Comparison of ENCODE assay signal across 9 cellular contexts in genomic region chrX:63128509-63128908, GRCh38.
DNase-seq lines count a peak whose midpoint lies in the region; ATAC-seq, FAIRE-seq and TF ChIP-seq lines count a peak whose summit lies in the region.
"Had no signal": no experiment of that assay in that cellular context is flagged by ENCODE, and none has a peak within 500 bp of the region (broad histone marks: within the 10 kb centered on the region; RNA-seq: fewer than 3 reads in every experiment).

No MANE protein-coding gene starts in this region.

- H3K9me3 ChIP-seq in GM12878 (replicated peaks; ENCODE audit: control insufficient read depth, insufficient read depth, low read length) (no peaks in the 10 kb centered on the region), pancreas (no peaks in the 10 kb centered on the region)

- CTCF ChIA-PET in GM12878 (lab: Yijun Ruan, JAX), result interaction anchor here (1.1 to 2.2 kb wide), 6 partner anchors 9 to 116 kb away, joined by 3 to 19 read pairs (median 6); no protein-coding TSS in a partner anchor

- no peak overlapping the region for H3K4me2 ChIP-seq in GM12878 (ENCODE audit: control insufficient read depth, insufficient read depth)

- in situ Hi-C loops in GM12878 (cut with MboI), result no loop called here

- H2AFZ ChIP-seq in GM12878 (ENCODE audit: control insufficient read depth, low read depth, low read length), result no peak overlapping the region
- H2AFZ ChIP-seq: parathyroid adenoma had no signal

- TF ChIP-seq RAD21 in GM12878 (IDR thresholded peaks at IDR 0.05; ENCODE audit: insufficient read depth, low read depth, low read length), result peak; percentile 43; the same call in 1 of the 2 replicates

- FAIRE-seq in GM12878 (lab: Jason Lieb, UNC), result peak; percentile 31
- no peak for FAIRE-seq in pancreas (lab: Jason Lieb, UNC)

- 0% methylated on average over 2 of the region's 2 CpGs for WGBS in GM12878 (ENCODE audit: insufficient coverage, insufficient replicate concordance, low lambda C conversion rate, missing lambda C conversion rate)
- 1% methylated on average over 2 of the region's 2 CpGs for WGBS in pancreas, 2 donors

- H3K4me3 ChIP-seq in GM12878 (no peak overlapping the region), pancreas (no peak overlapping the region)

- no TSS peak for BruUV-seq in GM12878 (replicated peaks; lab: Mats Ljungman, UMichigan)

- H3K36me3 ChIP-seq in GM12878 (ENCODE audit: control insufficient read depth in 2 of 2, insufficient read depth in 2 of 2, low read length in 1 of 2) (no peaks in the 10 kb centered on the region), pancreas (no peaks in the 10 kb centered on the region)

- no peaks in the 10 kb centered on the region for H4K20me1 ChIP-seq in GM12878 (ENCODE audit: control insufficient read depth, insufficient read depth)

- intact Hi-C loops in GM12878 (cut with micrococcal nuclease; ENCODE audit: unreplicated experiment) (no loop called here), pancreas (cut with DNase I) (no loop called here)

- TF ChIP-seq POLR2A in GM12878 (IDR thresholded peaks at IDR 0.05; ENCODE audit: low read depth, low read length), result no peak

- DNase-seq in NOMO-1 (lab: John Stamatoyannopoulos, UW; ENCODE audit: unreplicated experiment in 2 of 2) (peak; percentile 1 to 16), NOMO-1 treated with dmso at 0.1 percent for 144 hours (lab: John Stamatoyannopoulos, UW; ENCODE audit: unreplicated experiment) (no peak), GM12878 (ENCODE audit: low read depth, low spot score) (peak; percentile 53), pancreas (peak in 2 of 6 donors; percentile 15 to 22), NCI-H2081 treated with DMSO at 0.1 percent for 48 hours (lab: John Stamatoyannopoulos, UW) (no peak), NCI-H1436 treated with DMSO at 0.1 percent for 48 hours (lab: John Stamatoyannopoulos, UW) (no peak)

- SMC1A ChIA-PET in GM12878 (lab: Charles Lee; ENCODE audit: uncharacterized antibody, unreplicated experiment), result interaction anchor here (0.8 to 2.3 kb wide), 6 partner anchors 10 to 79 kb away, joined by 3 to 15 read pairs (median 3); no protein-coding TSS in a partner anchor

- TF ChIP-seq CTCF in LNCAP (IDR thresholded peaks at IDR 0.05) (peak; percentile 42), GM12878 (IDR thresholded peaks at IDR 0.05 in 2 of 3, conservative IDR thresholded peaks at IDR 0.05 in 1 of 3; ENCODE audit: control insufficient read depth in 2 of 3, extremely low read depth in 1 of 3, insufficient read depth in 1 of 3, low read depth in 3 of 3, low read length in 3 of 3) (peak; percentile 51 to 66 (median 59)), pancreas (IDR thresholded peaks at IDR 0.05) (peak; percentile 24 to 69 (median 42))

- no peaks in the 10 kb centered on the region for H3K79me2 ChIP-seq in GM12878 (ENCODE audit: control insufficient read depth, insufficient read depth, low read length)
- H3K79me2 ChIP-seq: parathyroid adenoma had no signal

- RAD21 ChIA-PET in GM12878 (lab: Charles Lee; ENCODE audit: unreplicated experiment), result interaction anchor here (0.7 to 2.0 kb wide), 4 partner anchors 10 to 116 kb away, joined by 3 to 18 read pairs (median 5); no protein-coding TSS in a partner anchor

- H3K4me1 ChIP-seq in GM12878 (ENCODE audit: control insufficient read depth, insufficient read depth, low read length) (no peaks in the 10 kb centered on the region), pancreas (no peaks in the 10 kb centered on the region)
- H3K4me1 ChIP-seq: parathyroid adenoma had no signal

- ATAC-seq in GM19395 (IDR thresholded peaks at IDR 0.05; ENCODE audit: unreplicated experiment) (peak; percentile 91), GM12878 (peak; percentile 98), pancreas (peak in 2 of 4 donors; percentile 48 to 62)

- H3K9ac ChIP-seq in GM12878 (ENCODE audit: control insufficient read depth, insufficient read depth, low read length), result no peak overlapping the region
- H3K9ac ChIP-seq: parathyroid adenoma had no signal

- no peak overlapping the region for H3K27ac ChIP-seq in GM12878 (ENCODE audit: control insufficient read depth, insufficient read depth)
- H3K27ac ChIP-seq in pancreas, result no peak overlapping the region
- H3K27ac ChIP-seq: parathyroid adenoma had no signal

- POLR2A ChIA-PET in GM12878 (lab: Charles Lee), result no interaction called here

- TF ChIP-seq EP300 in GM12878 (IDR thresholded peaks at IDR 0.05; ENCODE audit: borderline replicate concordance in 1 of 2, control insufficient read depth in 1 of 2, low read depth in 2 of 2, low read length in 2 of 2), result no peak

- H3K27me3 ChIP-seq in GM12878 (replicated peaks in 1 of 2; ENCODE audit: control insufficient read depth in 2 of 2, insufficient read depth in 2 of 2, low read length in 1 of 2), result no peaks in the 10 kb centered on the region
- H3K27me3 ChIP-seq in pancreas, result peaks cover 0 to 4% (median 0%) of the 10 kb centered on the region in 4 donors

TF ChIP-seq in GM12878, 131 proteins besides CTCF, POLR2A, EP300 and RAD21:
- TF ChIP-seq MEF2A (IDR thresholded peaks at IDR 0.05; ENCODE audit: insufficient read depth, low read depth, low read length) (no peak), IRF4 (IDR thresholded peaks at IDR 0.05; ENCODE audit: low read depth, low read length) (0 out of 2 replicates have a peak, but pooled peaks have one; percentile 38), CREM (IDR thresholded peaks at IDR 0.05; ENCODE audit: low read depth) (no peak), MAX (IDR thresholded peaks at IDR 0.05; ENCODE audit: low read depth, low read length) (no peak), ZNF24 (IDR thresholded peaks at IDR 0.05) (0 out of 2 replicates have a peak, but pooled peaks have one; percentile 10), ZBTB40 (IDR thresholded peaks at IDR 0.05; ENCODE audit: borderline replicate concordance) (no peak), SREBF1 (IDR thresholded peaks at IDR 0.05; ENCODE audit: low read length) (no peak), JUND (IDR thresholded peaks at IDR 0.05; ENCODE audit: low read depth, low read length) (0 out of 2 replicates have a peak, but pooled peaks have one; percentile 20), SMC3 (IDR thresholded peaks at IDR 0.05; ENCODE audit: borderline replicate concordance, low read length) (peak; percentile 37; the same call in 1 of the 2 replicates), JUNB (IDR thresholded peaks at IDR 0.05) (peak; percentile 77), RUNX3 (IDR thresholded peaks at IDR 0.05; ENCODE audit: low read length) (peak; percentile 49; the same call in 1 of the 2 replicates), ZSCAN29 (IDR thresholded peaks at IDR 0.05) (no peak), NKRF (conservative IDR thresholded peaks at IDR 0.05) (no peak), CHD4 (IDR thresholded peaks at IDR 0.05) (no peak)
TF ChIP-seq in GM12878: peak in this region for 6.

Comparison
In these comparisons a context has a peak if more than half of its experiments do, and no peak if none do; other contexts are left out.
1. DNase-seq: peak in NOMO-1 (2 of 2) and GM12878 (single experiment); none in NOMO-1 treated with dmso at 0.1 percent for 144 hours (single experiment), NCI-H2081 treated with DMSO at 0.1 percent for 48 hours (single experiment) and NCI-H1436 treated with DMSO at 0.1 percent for 48 hours (single experiment).
2. Peak in every context shown above with its lines, with median percentiles within 50 percentile points of each other: CTCF ChIP-seq.